8 cellular contexts compared by ENCODE assay signal in genomic region chr4:47913858-47914218, GRCh38. TPM values are rescaled to one million over a fixed set of nuclear protein-coding genes. Genes with fewer than 3 reads are reported as not detected.
DNase-seq lines count a peak whose midpoint lies in the region; ATAC-seq and TF ChIP-seq lines count a peak whose summit lies in the region.

No MANE protein-coding gene starts in this region.

- no peak for TF ChIP-seq CTCF in PC-3 (conservative IDR thresholded peaks at IDR 0.05; ENCODE audit: low read depth, low read length)
- TF ChIP-seq CTCF in heart left ventricle (IDR thresholded peaks at IDR 0.05), result no peak
- no peak for TF ChIP-seq CTCF in prostate gland (IDR thresholded peaks at IDR 0.05)

- H3K36me3 ChIP-seq in PC-3 (ENCODE audit: low read depth, low read length), result peaks cover 12% of the 10 kb centered on the region; the same call in 1 of the 2 replicates
- H3K36me3 ChIP-seq in heart left ventricle, result peaks cover 0 to 32% (median 18%) of the 10 kb centered on the region in 9 donors
- H3K36me3 ChIP-seq in prostate gland, result no peaks in the 10 kb centered on the region

- DNase-seq in NCI-H82 (lab: John Stamatoyannopoulos, UW), result peak; percentile 53
- DNase-seq in NCI-H82 treated with DMSO at 0.1 percent for 48 hours (lab: John Stamatoyannopoulos, UW; ENCODE audit: unreplicated experiment), result no peak
- peak; percentile 19 for DNase-seq in PC-3
- DNase-seq in activated naive CD4-positive, alpha-beta T cell treated with anti-CD3 and anti-CD28 coated beads, Interleukin-2, amount 10 ng/mL, durations not matched to agents 7 days and 5 days, result peak; percentile 55
- peak; percentile 25 to 68 (median 36) for DNase-seq in heart left ventricle
- peak; percentile 40 for DNase-seq in prostate gland (ENCODE audit: low spot score)
- no peak for DNase-seq in GOT3 (lab: John Stamatoyannopoulos, UW)

- H3K4me3 ChIP-seq in PC-3 (ENCODE audit: low read length) (peak overlapping the region; percentile 86), heart left ventricle (peak overlapping the region; percentile 43 to 96 (median 88)), prostate gland (peak overlapping the region; percentile 69 to 72)

- no peaks in the 10 kb centered on the region for H3K9me2 ChIP-seq in PC-3 (replicated peaks; ENCODE audit: low read length)

- H4K20me1 ChIP-seq in PC-3 (ENCODE audit: low read length), result peaks cover 9% of the 10 kb centered on the region; the same call in 1 of the 2 replicates

- no peak for TF ChIP-seq POLR2A in heart left ventricle (IDR thresholded peaks at IDR 0.05)
- TF ChIP-seq POLR2A in prostate gland (IDR thresholded peaks at IDR 0.05), result no peak

- H3K4me1 ChIP-seq in PC-3 (ENCODE audit: insufficient read depth, low read length) (peaks cover 25% of the 10 kb centered on the region), heart left ventricle (peaks cover 0 to 26% (median 12%) of the 10 kb centered on the region in 12 donors), prostate gland (replicated peaks) (no peaks in the 10 kb centered on the region)

- peak overlapping the region; percentile 64 for H3K27ac ChIP-seq in PC-3 (ENCODE audit: low read length)
- H3K27ac ChIP-seq in heart left ventricle, result peak overlapping the region in 10 of 12 donors; percentile 59 to 85 (median 82)
- peak overlapping the region; percentile 77 to 85 for H3K27ac ChIP-seq in prostate gland

- WGBS in heart left ventricle, 4 donors, result 0 to 1% (median 1%) methylated on average over 30 of the region's 30 CpGs
- WGBS in prostate gland, result under 1% methylated on average over 30 of the region's 30 CpGs

- H3K9me3 ChIP-seq in PC-3 (ENCODE audit: low read length) (no peaks in the 10 kb centered on the region), heart left ventricle (peaks cover 0 to 9% (median 0%) of the 10 kb centered on the region in 12 donors), prostate gland (no peaks in the 10 kb centered on the region)

- peak overlapping the region; percentile 85 for H2AFZ ChIP-seq in PC-3 (ENCODE audit: low read length)

- H3K36me3 Mint-ChIP-seq in activated naive CD4-positive, alpha-beta T cell treated with anti-CD3 and anti-CD28 coated beads, Interleukin-2, amount 10 ng/mL, durations not matched to agents 7 days and 5 days, result peaks cover 20% of the 10 kb centered on the region

- H3K4me3 Mint-ChIP-seq in activated naive CD4-positive, alpha-beta T cell treated with anti-CD3 and anti-CD28 coated beads, Interleukin-2, amount 10 ng/mL, durations not matched to agents 7 days and 5 days, result peak overlapping the region; percentile 94

- H3K9me3 Mint-ChIP-seq in activated naive CD4-positive, alpha-beta T cell treated with anti-CD3 and anti-CD28 coated beads, Interleukin-2, amount 10 ng/mL, durations not matched to agents 7 days and 5 days, result peaks cover 11% of the 10 kb centered on the region

- H3K27me3 Mint-ChIP-seq in activated naive CD4-positive, alpha-beta T cell treated with anti-CD3 and anti-CD28 coated beads, Interleukin-2, amount 10 ng/mL, durations not matched to agents 7 days and 5 days, result no peaks in the 10 kb centered on the region

- no peaks in the 10 kb centered on the region for H3K27me3 ChIP-seq in PC-3 (ENCODE audit: low read length)
- no peaks in the 10 kb centered on the region for H3K27me3 ChIP-seq in heart left ventricle
- H3K27me3 ChIP-seq in prostate gland (replicated peaks; ENCODE audit: insufficient read depth), result no peaks in the 10 kb centered on the region

- CTCF ChIA-PET in PC-3 (lab: Charles Lee), result interaction anchor here (0.6 to 1.0 kb wide), 2 partner anchors 20 to 81 kb away, joined by 4 read pairs; no protein-coding TSS in a partner anchor
- CTCF ChIA-PET in activated naive CD4-positive, alpha-beta T cell treated with anti-CD3 and anti-CD28 coated beads, Interleukin-2, amount 10 ng/mL, durations not matched to agents 7 days and 5 days (lab: Charles Lee), result no interaction called here

- H3K79me2 ChIP-seq in PC-3 (ENCODE audit: low read length), result peaks cover 49% of the 10 kb centered on the region

- ATAC-seq in HG02981 (IDR thresholded peaks at IDR 0.05; ENCODE audit: unreplicated experiment) (peak; percentile 14), PC-3 (peak; percentile 42), heart left ventricle (peak; percentile 9 to 39 (median 32))

- H3K9ac ChIP-seq in PC-3 (ENCODE audit: low read length), result peak overlapping the region; percentile 93

- H3K4me1 Mint-ChIP-seq in activated naive CD4-positive, alpha-beta T cell treated with anti-CD3 and anti-CD28 coated beads, Interleukin-2, amount 10 ng/mL, durations not matched to agents 7 days and 5 days, result peaks cover 34% of the 10 kb centered on the region

- BruUV-seq in PC-3 (replicated peaks; lab: Mats Ljungman, UMichigan), result no TSS peak

- POLR2A ChIA-PET in PC-3 (lab: Charles Lee; ENCODE audit: unreplicated experiment), result no interaction called here

- H3K27ac Mint-ChIP-seq in activated naive CD4-positive, alpha-beta T cell treated with anti-CD3 and anti-CD28 coated beads, Interleukin-2, amount 10 ng/mL, durations not matched to agents 7 days and 5 days, result peak overlapping the region; percentile 93

- H3F3A ChIP-seq in PC-3 (ENCODE audit: low read length, unreplicated experiment), result no peaks in the 10 kb centered on the region

- intact Hi-C loops in PC-3 (cut with micrococcal nuclease) (loop anchor here (1.0 kb wide), 1 partner anchor 166 kb away; no protein-coding TSS in a partner anchor), heart left ventricle (cut with DNase I) (loop anchor here in 4 of 10 donors (5.0 to 10.0 kb wide), 3 partner anchors 62 to 429 kb away; partner anchors contain the start of gene ATP10D (in 3 of the 4)), prostate gland (cut with DNase I) (no loop called here)

- peak overlapping the region; percentile 97 for H3K4me2 ChIP-seq in PC-3 (ENCODE audit: low read length)

RNA-seq across cellular contexts. Expression of gene NFXL1, which starts 0.5 kb away (rescaled TPM):
- total RNA-seq in PC-3 (2014; rRNA removed) (13.2 and 14.7 TPM in 2 replicates), heart left ventricle (1 to 10 TPM; 4.0 to 7.3 (median 5.4) TPM), prostate gland (10 to 100 TPM; 17.5 to 19.1 TPM)
- 1 to 10 TPM; 2.8 to 3.0 TPM for polyA plus RNA-seq in heart left ventricle

Comparison
In these comparisons a context has a peak if more than half of its experiments do, and no peak if none do; other contexts are left out.
1. DNase-seq: peak in NCI-H82 (single experiment), PC-3 (single experiment), activated naive CD4-positive, alpha-beta T cell treated with anti-CD3 and anti-CD28 coated beads, Interleukin-2, amount 10 ng/mL, durations not matched to agents 7 days and 5 days (single experiment), heart left ventricle (5 of 5) and prostate gland (single experiment); none in NCI-H82 treated with DMSO at 0.1 percent for 48 hours (single experiment) and GOT3 (single experiment).
2. Peak in every context shown above with its lines, with median percentiles within 50 percentile points of each other: ATAC-seq, H3K27ac ChIP-seq and H3K4me3 ChIP-seq.